ENCODE assay signal across 13 cellular contexts in genomic region chrX:49656554-49656953, GRCh38.
"Had no signal": no experiment of that assay in that cellular context is flagged by ENCODE, and none has a peak within 500 bp of the region (broad histone marks: within the 10 kb centered on the region; RNA-seq: fewer than 3 reads in every experiment).

No MANE protein-coding gene starts in this region.

- H3K4me3 Mint-ChIP-seq: activated naive CD8-positive, alpha-beta T cell treated with anti-CD3 and anti-CD28 coated beads for 36 hours; activated T-cell treated with anti-CD3 and anti-CD28 coated beads, Interleukin-2, amount 50 U/mL, for 24 hours; stimulated activated naive CD8-positive, alpha-beta T cell treated with anti-CD3 and anti-CD28 coated beads, Interleukin-15, amount 100 ng/mL, for 72 hours had no signal

- ATAC-seq: pancreas; stimulated activated naive CD8-positive, alpha-beta T cell treated with anti-CD3 and anti-CD28 coated beads, Interleukin-15, amount 100 ng/mL, for 72 hours had no signal

- DNase-seq: activated CD4-positive, alpha-beta T cell treated with anti-CD3 and anti-CD28 coated beads, Interleukin-2, amount 50 U/mL, for 4 hours; activated gamma-delta T cell; activated naive CD8-positive, alpha-beta T cell treated with anti-CD3 and anti-CD28 coated beads for 36 hours; activated T-cell treated with anti-CD3 and anti-CD28 coated beads, Interleukin-2, amount 50 U/mL, for 24 hours; brain microvascular endothelial cell; cerebellar nuclear complex; dermis blood vessel endothelial cell; erythroblast; left ventricle myocardium inferior; mesendoderm; pancreas; stimulated activated CD4-positive, alpha-beta T cell treated with anti-CD3 and anti-CD28 coated beads, Interleukin-4, amount 100 ng/mL, for 24 hours; stimulated activated naive CD8-positive, alpha-beta T cell treated with anti-CD3 and anti-CD28 coated beads, Interleukin-15, amount 100 ng/mL, for 72 hours had no signal

- H3K9me3 Mint-ChIP-seq: activated naive CD8-positive, alpha-beta T cell treated with anti-CD3 and anti-CD28 coated beads for 36 hours; activated T-cell treated with anti-CD3 and anti-CD28 coated beads, Interleukin-2, amount 50 U/mL, for 24 hours; stimulated activated naive CD8-positive, alpha-beta T cell treated with anti-CD3 and anti-CD28 coated beads, Interleukin-15, amount 100 ng/mL, for 72 hours had no signal

- H3K36me3 Mint-ChIP-seq: activated naive CD8-positive, alpha-beta T cell treated with anti-CD3 and anti-CD28 coated beads for 36 hours had no signal

- H3K4me1 Mint-ChIP-seq: activated naive CD8-positive, alpha-beta T cell treated with anti-CD3 and anti-CD28 coated beads for 36 hours; stimulated activated naive CD8-positive, alpha-beta T cell treated with anti-CD3 and anti-CD28 coated beads, Interleukin-15, amount 100 ng/mL, for 72 hours had no signal

- H3K27me3 Mint-ChIP-seq: activated naive CD8-positive, alpha-beta T cell treated with anti-CD3 and anti-CD28 coated beads for 36 hours; stimulated activated naive CD8-positive, alpha-beta T cell treated with anti-CD3 and anti-CD28 coated beads, Interleukin-15, amount 100 ng/mL, for 72 hours had no signal

- H3K27ac Mint-ChIP-seq: activated naive CD8-positive, alpha-beta T cell treated with anti-CD3 and anti-CD28 coated beads for 36 hours; activated T-cell treated with anti-CD3 and anti-CD28 coated beads, Interleukin-2, amount 50 U/mL, for 24 hours; stimulated activated naive CD8-positive, alpha-beta T cell treated with anti-CD3 and anti-CD28 coated beads, Interleukin-15, amount 100 ng/mL, for 72 hours had no signal
